8 cellular contexts compared by ENCODE assay signal in genomic region chr19:55601127-55601526, GRCh38. TPM values are rescaled to one million over a fixed set of nuclear protein-coding genes. Genes with fewer than 3 reads are reported as not detected.
DNase-seq lines count a peak whose midpoint lies in the region; ATAC-seq, FAIRE-seq and TF ChIP-seq lines count a peak whose summit lies in the region.

No MANE protein-coding gene starts in this region.

- H4K20me1 ChIP-seq in mammary epithelial cell (ENCODE audit: insufficient read depth, low read length), result no peaks in the 10 kb centered on the region

- DNase-seq in A549 (ENCODE audit: low read depth in 1 of 2, low spot score in 1 of 2) (no peak), mammary epithelial cell (peak; percentile 81), hepatic stellate cell (ENCODE audit: low spot score) (no peak), NCI-H1105 (lab: John Stamatoyannopoulos, UW) (no peak)
- DNase-seq in stimulated activated CD4-positive, alpha-beta T cell treated with anti-CD3 and anti-CD28 coated beads, Interleukin-12 subunit alpha, Interleukin-12 subunit beta, amount 100 ng/mL, for 4 hours, result no peak
- DNase-seq in stimulated activated CD4-positive, alpha-beta T cell treated with anti-CD3 and anti-CD28 coated beads, Interleukin-2, amount 100 ng/mL, for 24 hours, result no peak

- TSS peak; percentile 77 for BruUV-seq in mammary epithelial cell (replicated peaks; lab: Mats Ljungman, UMichigan)

- H3K9ac ChIP-seq in HUES6 (ENCODE audit: low read length), result peak overlapping the region; percentile 9
- no peak overlapping the region for H3K9ac ChIP-seq in mammary epithelial cell (ENCODE audit: insufficient read depth, low read length)
- peak overlapping the region; percentile 74 for H3K9ac ChIP-seq in mucosa of stomach (ENCODE audit: low read length)

- peak overlapping the region; percentile 51 for H2AFZ ChIP-seq in mammary epithelial cell (ENCODE audit: low read depth, low read length)

- H3K4me3 ChIP-seq in A549 (peak overlapping the region; percentile 69), HUES6 (ENCODE audit: low read depth, low read length) (peak overlapping the region; percentile 66), mammary epithelial cell (replicated peaks in 1 of 3; ENCODE audit: insufficient read depth in 1 of 3, low read depth in 2 of 3, low read length in 3 of 3) (peak overlapping the region; percentile 42 to 92 (median 80)), mucosa of stomach (ENCODE audit: low read length) (peak overlapping the region; percentile 40)

- H3K4me2 ChIP-seq in A549 (peak overlapping the region; percentile 81), mammary epithelial cell (ENCODE audit: insufficient read depth, low read depth, low read length) (peak overlapping the region; percentile 77)

- CTCF ChIA-PET in A549 (lab: Yijun Ruan, JAX) (interaction anchor here (1.1 to 16.7 kb wide), 4 partner anchors 17 to 134 kb away, joined by 3 to 348 read pairs (median 6); no protein-coding TSS in a partner anchor), mammary epithelial cell (lab: Charles Lee; ENCODE audit: low non-redundant PET) (no interaction called here)

- ATAC-seq in A549, result no peak

- in situ Hi-C loops in mammary epithelial cell (cut with MboI; ENCODE audit: low sequenced_read_pairs in 2 of 2), result no loop called here

- intact Hi-C loops in mammary epithelial cell (cut with micrococcal nuclease), result no loop called here

- TF ChIP-seq EP300 in A549 (IDR thresholded peaks at IDR 0.05), result no peak

- POLR2A ChIA-PET in A549 (lab: Yijun Ruan, JAX), result interaction anchor here (1.5 to 2.7 kb wide), 2 partner anchors 53 to 97 kb away, joined by 7 to 44 read pairs; no protein-coding TSS in a partner anchor

- H3K79me2 ChIP-seq in mammary epithelial cell (ENCODE audit: insufficient read depth, low read length), result peaks cover 30% of the 10 kb centered on the region

- 86% methylated on average over 6 of the region's 6 CpGs for WGBS in A549 (ENCODE audit: missing lambda C conversion rate)
- WGBS in mammary epithelial cell (ENCODE audit: low coverage, missing lambda C conversion rate), result 4% methylated on average over 6 of the region's 6 CpGs

- H3K27me3 ChIP-seq in HUES6 (ENCODE audit: control insufficient read depth, insufficient read depth, low read length) (no peaks in the 10 kb centered on the region), mammary epithelial cell (ENCODE audit: insufficient read depth, low read length) (no peaks in the 10 kb centered on the region), mucosa of stomach (ENCODE audit: control insufficient read depth, insufficient read depth, low read length) (no peaks in the 10 kb centered on the region)

- TF ChIP-seq POLR2A in A549 (IDR thresholded peaks at IDR 0.05; ENCODE audit: low read length), result no peak

- H3K36me3 ChIP-seq in HUES6 (ENCODE audit: control insufficient read depth, insufficient read depth, low read length), result peaks cover 4% of the 10 kb centered on the region
- H3K36me3 ChIP-seq in mammary epithelial cell (ENCODE audit: insufficient read depth, low read length), result no peaks in the 10 kb centered on the region
- no peaks in the 10 kb centered on the region for H3K36me3 ChIP-seq in mucosa of stomach (ENCODE audit: control insufficient read depth, insufficient read depth, low read length)

- TF ChIP-seq RAD21 in A549 (conservative IDR thresholded peaks at IDR 0.05 in 1 of 2, IDR thresholded peaks at IDR 0.05 in 1 of 2), result no peak

- H3K9me3 ChIP-seq in A549 (no peaks in the 10 kb centered on the region), HUES6 (ENCODE audit: control insufficient read depth, insufficient read depth, low read depth, low read length) (no peaks in the 10 kb centered on the region), mammary epithelial cell (replicated peaks; ENCODE audit: insufficient read depth, low read length) (no peaks in the 10 kb centered on the region), mucosa of stomach (ENCODE audit: control insufficient read depth, low read length) (no peaks in the 10 kb centered on the region)

- FAIRE-seq in A549 (lab: Jason Lieb, UNC), result no peak

- TF ChIP-seq CTCF in A549 (IDR thresholded peaks at IDR 0.05) (no peak), mammary epithelial cell (conservative IDR thresholded peaks at IDR 0.05 in 1 of 2, IDR thresholded peaks at IDR 0.05 in 1 of 2; ENCODE audit: extremely low read depth in 1 of 2, insufficient read depth in 1 of 2, low read depth in 1 of 2, low read length in 2 of 2) (no peak)

- H3K27ac ChIP-seq in A549 (peak overlapping the region; percentile 95 to 96), HUES6 (ENCODE audit: low read depth, low read length) (no peak overlapping the region), mammary epithelial cell (ENCODE audit: insufficient read depth, low read depth, low read length) (peak overlapping the region; percentile 43)

- peaks cover 20% of the 10 kb centered on the region for H3K4me1 ChIP-seq in A549
- peaks cover 17% of the 10 kb centered on the region for H3K4me1 ChIP-seq in HUES6 (ENCODE audit: control insufficient read depth, insufficient read depth, low read length)
- H3K4me1 ChIP-seq in mammary epithelial cell (ENCODE audit: insufficient read depth, low read length), result peaks cover 10% of the 10 kb centered on the region
- H3K4me1 ChIP-seq in mucosa of stomach (ENCODE audit: control insufficient read depth, insufficient read depth, low read length), result peaks cover 17% of the 10 kb centered on the region

- dilution Hi-C loops in mammary epithelial cell (cut with HindIII; ENCODE audit: low sequenced_read_pairs), result loop anchor here (5.0 to 25.0 kb wide), 4 partner anchors 36 to 1139 kb away; partner anchors contain the start of genes CDC42EP5, LENG9 and LILRB4

TF ChIP-seq in A549, 52 proteins besides CTCF, POLR2A, EP300 and RAD21:
- no peak for TF ChIP-seq HEYL (CRISPR knock-in tag; IDR thresholded peaks at IDR 0.05)
- no peak for TF ChIP-seq FOXS1 (CRISPR knock-in tag; IDR thresholded peaks at IDR 0.05)
- 0 out of 2 replicates have a peak, but pooled peaks have one; percentile 69 for TF ChIP-seq HDAC2 (IDR thresholded peaks at IDR 0.05)
- no peak for TF ChIP-seq TP53 (CRISPR knock-in tag; IDR thresholded peaks at IDR 0.05)
- no peak for TF ChIP-seq MYC (IDR thresholded peaks at IDR 0.05; ENCODE audit: borderline replicate concordance, low read length)
- TF ChIP-seq KDM1A (IDR thresholded peaks at IDR 0.05; ENCODE audit: low read depth), result peak; percentile 76; the same call in 1 of the 2 replicates

RNA-seq across cellular contexts. Expression of gene ZNF524, which starts 1.0 kb away (rescaled TPM):
- 5.0 and 6.4 TPM in 2 replicates for polyA plus RNA-seq in A549 (2011; rRNA removed)
- polyA plus RNA-seq in A549 (2012; cell fraction: cytosol; rRNA removed), result 13.9 and 21.7 TPM in 2 replicates
- 13.3 and 22.6 TPM in 2 replicates for polyA plus RNA-seq in A549 (2012; cell fraction: nucleus; rRNA removed)
- polyA plus RNA-seq in A549 (2017; fragmentation: RNase III; extraction: RNeasy Plus Mini Kit Qiagen cat#74134 plus additional on column Dnase treatment), result 9.3 to 9.7 TPM (median 9.7 TPM) in 3 replicates
- 2.1 and 2.5 TPM in 2 replicates for polyA minus RNA-seq in A549 (2011; rRNA and poly(A)+ RNA removed)
- 10 to 100 TPM; 11.0 to 14.3 TPM for total RNA-seq in mammary epithelial cell
- 6.9 TPM for polyA plus RNA-seq in mammary epithelial cell
- polyA minus RNA-seq in mammary epithelial cell, result 4.6 TPM

RNA-seq across cellular contexts. Expression of gene FIZ1, which starts 1.8 kb away (rescaled TPM):
- 10.3 and 10.4 TPM in 2 replicates for polyA plus RNA-seq in A549 (2011; rRNA removed)
- polyA plus RNA-seq in A549 (2012; cell fraction: cytosol; rRNA removed), result 11.8 and 16.0 TPM in 2 replicates
- polyA plus RNA-seq in A549 (2012; cell fraction: nucleus; rRNA removed), result 20.4 and 23.1 TPM in 2 replicates
- polyA plus RNA-seq in A549 (2017; fragmentation: RNase III; extraction: RNeasy Plus Mini Kit Qiagen cat#74134 plus additional on column Dnase treatment), result 15.7 to 18.0 TPM (median 16.9 TPM) in 3 replicates
- polyA minus RNA-seq in A549 (2011; rRNA and poly(A)+ RNA removed), result 7.9 and 10.2 TPM in 2 replicates
- 10 to 100 TPM in 1 of 2 donors, 1 to 10 TPM in 1; 5.3 to 13.4 TPM for total RNA-seq in mammary epithelial cell
- polyA plus RNA-seq in mammary epithelial cell, result 3.7 TPM
- 15.5 TPM for polyA minus RNA-seq in mammary epithelial cell

RNA-seq across cellular contexts. Expression of gene ZNF865, which starts 4.3 kb away (rescaled TPM):
- polyA plus RNA-seq in A549 (2011; rRNA removed) (2.1 and 2.2 TPM in 2 replicates), A549 (2017; fragmentation: RNase III; extraction: RNeasy Plus Mini Kit Qiagen cat#74134 plus additional on column Dnase treatment) (7.1 to 7.9 TPM (median 7.8 TPM) in 3 replicates), mammary epithelial cell (2.1 TPM)
- polyA plus RNA-seq in A549 (2012; cell fraction: cytosol; rRNA removed), result 6.3 and 10.9 TPM in 2 replicates
- 13.0 and 22.4 TPM in 2 replicates for polyA plus RNA-seq in A549 (2012; cell fraction: nucleus; rRNA removed)
- 2.1 and 2.5 TPM in 2 replicates for polyA minus RNA-seq in A549 (2011; rRNA and poly(A)+ RNA removed)
- total RNA-seq in mammary epithelial cell, result 1 to 10 TPM; 1.5 to 8.8 TPM
- polyA minus RNA-seq in mammary epithelial cell, result 2.9 TPM

RNA-seq across cellular contexts. Expression of gene ZNF579, which starts 20.5 kb away (rescaled TPM):
- polyA plus RNA-seq in A549 (2011; rRNA removed) (4.2 and 6.5 TPM in 2 replicates), A549 (2017; fragmentation: RNase III; extraction: RNeasy Plus Mini Kit Qiagen cat#74134 plus additional on column Dnase treatment) (16.2 to 17.0 TPM (median 16.2 TPM) in 3 replicates), mammary epithelial cell (2.7 TPM)
- polyA plus RNA-seq in A549 (2012; cell fraction: cytosol; rRNA removed), result 12.2 and 16.1 TPM in 2 replicates
- polyA plus RNA-seq in A549 (2012; cell fraction: nucleus; rRNA removed), result 45.5 and 51.1 TPM in 2 replicates
- 11.4 and 12.8 TPM in 2 replicates for polyA minus RNA-seq in A549 (2011; rRNA and poly(A)+ RNA removed)
- 10 to 100 TPM in 1 of 2 donors, 1 to 10 TPM in 1; 6.0 to 13.7 TPM for total RNA-seq in mammary epithelial cell
- polyA minus RNA-seq in mammary epithelial cell, result 0.52 TPM

RNA-seq across cellular contexts. Expression of gene ZNF784, which starts 23.2 kb away (rescaled TPM):
- polyA plus RNA-seq in A549 (2011; rRNA removed) (3.5 and 4.1 TPM in 2 replicates), A549 (2017; fragmentation: RNase III; extraction: RNeasy Plus Mini Kit Qiagen cat#74134 plus additional on column Dnase treatment) (6.0 to 7.1 TPM (median 6.6 TPM) in 3 replicates), mammary epithelial cell (2.7 TPM)
- polyA plus RNA-seq in A549 (2012; cell fraction: cytosol; rRNA removed), result 5.1 and 7.2 TPM in 2 replicates
- 12.3 and 14.7 TPM in 2 replicates for polyA plus RNA-seq in A549 (2012; cell fraction: nucleus; rRNA removed)
- polyA minus RNA-seq in A549 (2011; rRNA and poly(A)+ RNA removed), result 5.4 and 5.5 TPM in 2 replicates
- total RNA-seq in mammary epithelial cell, result 1 to 10 TPM; 4.2 to 6.1 TPM
- 6.7 TPM for polyA minus RNA-seq in mammary epithelial cell
